Comparison of ENCODE assay signal across 7 cellular contexts in the genomic region with DNA sequence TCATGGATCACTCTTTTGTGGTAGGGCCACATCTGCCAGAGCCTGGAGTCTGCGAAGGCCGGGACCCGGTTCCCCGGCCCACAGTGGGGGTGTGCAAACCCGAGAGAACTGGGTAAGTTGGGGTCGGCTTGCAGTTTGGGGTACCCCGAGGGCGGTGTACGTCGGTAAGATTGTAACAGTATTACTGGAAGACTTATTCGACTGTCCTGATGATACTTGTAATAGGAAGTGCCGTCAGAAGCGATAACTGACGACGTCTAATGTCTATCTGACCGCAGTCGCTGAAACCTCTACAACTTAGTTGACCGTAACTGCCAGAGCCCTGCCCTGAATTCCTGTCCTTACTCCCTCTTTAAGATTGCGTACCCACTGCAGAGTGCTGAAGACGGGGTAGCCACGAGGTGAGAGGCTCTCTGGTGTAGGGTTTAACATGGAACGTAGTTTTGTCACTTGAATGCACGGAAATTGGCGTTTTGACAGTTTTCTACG. TPM values are rescaled to one million over a fixed set of nuclear protein-coding genes. Genes with fewer than 3 reads are reported as not detected.
DNase-seq lines count a peak whose midpoint lies in the region; ATAC-seq and TF ChIP-seq lines count a peak whose summit lies in the region.

No MANE protein-coding gene starts in this region.

- TF ChIP-seq CTCF in stomach (IDR thresholded peaks at IDR 0.05) (no peak), omental fat pad (IDR thresholded peaks at IDR 0.05) (no peak)

- peak overlapping the region; percentile 90 to 94 (median 92) for H3K27ac ChIP-seq in stomach

- peaks cover 31 to 58% (median 51%) of the 10 kb centered on the region in 4 donors for H3K4me1 ChIP-seq in stomach

- ATAC-seq in GM18867 (IDR thresholded peaks at IDR 0.05; ENCODE audit: unreplicated experiment) (peak; percentile 5), HG03520 (IDR thresholded peaks at IDR 0.05; ENCODE audit: unreplicated experiment) (peak; percentile 11), HG03095 (IDR thresholded peaks at IDR 0.05; ENCODE audit: unreplicated experiment) (no peak), omental fat pad (ENCODE audit: low FRiP score) (no peak)

- H3K27me3 ChIP-seq in stomach: no peaks in the 10 kb centered on the region

- DNase-seq in amniotic epithelial cell (ENCODE audit: low read depth): peak; percentile 36
- DNase-seq in iris pigment epithelial cell (ENCODE audit: low read depth): peak; percentile 46
- no peak for DNase-seq in stomach
- no peak for DNase-seq in omental fat pad (ENCODE audit: low spot score)

- WGBS in stomach, 5 donors: 0 to 1% (median 0%) methylated on average over 21 to 25 of the region's 25 CpGs

- no peak for TF ChIP-seq EP300 in stomach (IDR thresholded peaks at IDR 0.05)

- peaks cover 28 to 44% (median 39%) of the 10 kb centered on the region in 4 donors for H3K36me3 ChIP-seq in stomach

- no peak for TF ChIP-seq POLR2A in stomach (IDR thresholded peaks at IDR 0.05)

- peak overlapping the region; percentile 78 to 99 (median 94) for H3K4me3 ChIP-seq in stomach

- H3K9me3 ChIP-seq in stomach: no peaks in the 10 kb centered on the region

- intact Hi-C loops in stomach (cut with DNase I; ENCODE audit: low total_unique reads): no loop called here

RNA-seq across cellular contexts. Expression of a gene that starts 24.0 kb away (rescaled TPM):
- total RNA-seq in stomach (10 to 100 TPM in 1 of 5 donors, 1 to 10 TPM in 3, under 1 TPM in 1; 0.58 to 24.8 (median 4.5) TPM), omental fat pad (10 to 100 TPM; 12.1 to 47.6 (median 28.9) TPM)
- 1 to 10 TPM; 5.3 to 8.8 (median 6.4) TPM for polyA plus RNA-seq in stomach

RNA-seq across cellular contexts. Expression of a gene that starts 52.6 kb away (rescaled TPM):
- total RNA-seq in stomach (100 to 1,000 TPM in 1 of 5 donors, 10 to 100 TPM in 2, 1 to 10 TPM in 2; 1.1 to 306 (median 14.5) TPM), omental fat pad (1 to 10 TPM in 3 of 4 donors, under 1 TPM in 1; 0.74 to 3.5 (median 2.1) TPM)
- 1 to 10 TPM; 2.6 to 4.0 (median 3.4) TPM for polyA plus RNA-seq in stomach

RNA-seq across cellular contexts. Expression of a gene that starts 58.5 kb away (rescaled TPM):
- 100 to 1,000 TPM; 621 to 929 (median 784) TPM for total RNA-seq in stomach
- 1,000 to 10,000 TPM in 2 of 3 donors, 100 to 1,000 TPM in 1; 969 to 2,679 (median 1,248) TPM for polyA plus RNA-seq in stomach
- total RNA-seq in omental fat pad: 1,000 to 10,000 TPM in 1 of 4 donors, 100 to 1,000 TPM in 3; 679 to 1,195 (median 826) TPM

Comparison
In these comparisons a context has a peak if more than half of its experiments do, and no peak if none do; other contexts are left out.
1. ATAC-seq: peak in GM18867 (single experiment) and HG03520 (single experiment); none in HG03095 (single experiment) and omental fat pad (single experiment).
2. DNase-seq: peak in amniotic epithelial cell (single experiment) and iris pigment epithelial cell (single experiment); none in stomach (single experiment) and omental fat pad (single experiment).